Comparison of ENCODE assay signal across 19 cellular contexts in genomic region chr15:92596623-92597022, GRCh38.
"Had no signal": no experiment of that assay in that cellular context is flagged by ENCODE, and none has a peak within 500 bp of the region (broad histone marks: within the 10 kb centered on the region; RNA-seq: fewer than 3 reads in every experiment).

No MANE protein-coding gene starts in this region.

- H3K36me3 Mint-ChIP-seq: natural killer cell; stimulated activated effector memory CD8-positive, alpha-beta T cell treated with anti-CD3 and anti-CD28 coated beads, Interleukin-12 subunit alpha, Interleukin-12 subunit beta, amount 100 ng/mL, for 72 hours had no signal

- H3K27ac Mint-ChIP-seq: natural killer cell; stimulated activated effector memory CD8-positive, alpha-beta T cell treated with anti-CD3 and anti-CD28 coated beads, Interleukin-12 subunit alpha, Interleukin-12 subunit beta, amount 100 ng/mL, for 72 hours had no signal

- H3K4me3 ChIP-seq: colonic mucosa, mucosa of descending colon, ovary, tibial artery had no signal

- H3K27me3 ChIP-seq: colonic mucosa, gastrocnemius medialis, ovary, tibial artery had no signal

- FAIRE-seq: keratinocyte had no signal

- H3K4me3 Mint-ChIP-seq: natural killer cell; neural crest cell; stimulated activated effector memory CD8-positive, alpha-beta T cell treated with anti-CD3 and anti-CD28 coated beads, Interleukin-12 subunit alpha, Interleukin-12 subunit beta, amount 100 ng/mL, for 72 hours had no signal

- H3K27ac ChIP-seq: colonic mucosa, ovary, tibial artery had no signal

- ATAC-seq: mucosa of descending colon; natural killer cell; right cardiac atrium; stimulated activated effector memory CD8-positive, alpha-beta T cell treated with anti-CD3 and anti-CD28 coated beads, Interleukin-12 subunit alpha, Interleukin-12 subunit beta, amount 100 ng/mL, for 72 hours; stimulated activated naive CD8-positive, alpha-beta T cell treated with anti-CD3 and anti-CD28 coated beads, Interleukin-15, Interleukin-2, amounts not matched to agents 100 U/mL and 50 U/mL, for 24 hours had no signal

- H3K4me1 ChIP-seq: colonic mucosa, gastrocnemius medialis, tibial artery had no signal

- H3K9me3 ChIP-seq: colonic mucosa, gastrocnemius medialis, mucosa of descending colon, ovary, tibial artery had no signal

- DNase-seq: caudate nucleus; colonic mucosa; dermis blood vessel endothelial cell; erythroblast; left ventricle myocardium superior; mammary epithelial cell; mucosa of descending colon; natural killer cell; nucleus accumbens; ovary; right cardiac atrium; stimulated activated CD4-positive, alpha-beta T cell treated with anti-CD3 and anti-CD28 coated beads, Interleukin-4, amount 100 ng/mL, for 1 hour; stimulated activated CD8-positive, alpha-beta memory T cell treated with anti-CD3 and anti-CD28 coated beads, Interleukin-4, amount 100 ng/mL, for 48 hours; stimulated activated naive CD8-positive, alpha-beta T cell treated with anti-CD3 and anti-CD28 coated beads, Interleukin-15, Interleukin-2, amounts not matched to agents 100 U/mL and 50 U/mL, for 24 hours had no signal

- H3K9me3 Mint-ChIP-seq: natural killer cell; neural crest cell; stimulated activated effector memory CD8-positive, alpha-beta T cell treated with anti-CD3 and anti-CD28 coated beads, Interleukin-12 subunit alpha, Interleukin-12 subunit beta, amount 100 ng/mL, for 72 hours had no signal

- H3K4me1 Mint-ChIP-seq: natural killer cell; stimulated activated effector memory CD8-positive, alpha-beta T cell treated with anti-CD3 and anti-CD28 coated beads, Interleukin-12 subunit alpha, Interleukin-12 subunit beta, amount 100 ng/mL, for 72 hours had no signal

- H3K36me3 ChIP-seq: colonic mucosa, gastrocnemius medialis, ovary, tibial artery had no signal
